14 cellular contexts compared by ENCODE assay signal in the genomic region with DNA sequence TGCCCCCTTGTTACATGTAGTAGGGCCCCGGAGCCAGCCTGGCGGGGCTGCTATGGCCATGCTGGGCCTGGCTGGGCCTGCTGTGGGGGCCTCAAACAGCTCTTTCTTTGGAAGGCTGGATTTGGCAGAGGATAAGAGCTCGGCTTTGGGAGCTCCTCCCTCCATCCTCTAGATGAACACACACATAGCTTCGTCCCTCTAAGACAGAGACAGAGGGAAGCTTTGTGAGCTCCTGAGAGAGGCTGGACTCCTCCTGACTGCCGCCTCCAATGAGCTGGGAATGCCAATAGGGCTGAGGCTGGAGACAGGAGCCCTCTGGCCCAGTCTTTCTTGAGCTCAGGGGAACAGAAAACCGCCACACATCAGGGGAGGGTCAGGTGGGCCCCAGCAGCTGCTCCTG. TPM values are rescaled to one million over a fixed set of nuclear protein-coding genes. Genes with fewer than 3 reads are reported as not detected.
DNase-seq lines count a peak whose midpoint lies in the region; ATAC-seq, FAIRE-seq and TF ChIP-seq lines count a peak whose summit lies in the region.
"Had no signal": no experiment of that assay in that cellular context is flagged by ENCODE, and none has a peak within 500 bp of the region (broad histone marks: within the 10 kb centered on the region; RNA-seq: fewer than 3 reads in every experiment).

No MANE protein-coding gene starts in this region.

- ATAC-seq in HepG2 (peak; percentile 54), right lobe of liver (no peak), heart left ventricle (peak in 3 of 4 donors; percentile 8 to 41 (median 37)), gastrocnemius medialis (no peak)
- ATAC-seq in stimulated activated memory B cell treated with anti-CD40 and anti-IgM and Interleukin-4, amounts not matched to agents 10 μg/mL and 1 μg/mL and 100 μg/mL, for 72 hours = no peak
- ATAC-seq: stimulated activated naive B cell treated with anti-CD40 and anti-IgM and Interleukin-4, amounts not matched to agents 10 μg/mL and 1 μg/mL and 100 μg/mL, for 72 hours had no signal

- H3K36me3 Mint-ChIP-seq in stimulated activated memory B cell treated with anti-CD40 and anti-IgM and Interleukin-4, amounts not matched to agents 10 μg/mL and 1 μg/mL and 100 μg/mL, for 72 hours = peaks cover 15% of the 10 kb centered on the region

- H3K4ac ChIP-seq in neuronal stem cell (ENCODE audit: low read length) = peak overlapping the region; percentile 44

- H3K4me2 ChIP-seq in HepG2 (ENCODE audit: low read depth, low read length) = no peak overlapping the region
- peak overlapping the region; percentile 35 for H3K4me2 ChIP-seq in neuronal stem cell (ENCODE audit: insufficient read depth, low read length, poor library complexity, severe bottlenecking)

- no peaks in the 10 kb centered on the region for H4K20me1 ChIP-seq in HepG2 (ENCODE audit: insufficient read depth, low read length)

- TF ChIP-seq POLR2A in HepG2 (IDR thresholded peaks at IDR 0.05; ENCODE audit: insufficient read depth in 1 of 2, low read depth in 2 of 2, low read length in 2 of 2) = no peak
- TF ChIP-seq POLR2A in right lobe of liver (IDR thresholded peaks at IDR 0.05) = no peak
- TF ChIP-seq POLR2A in heart left ventricle (IDR thresholded peaks at IDR 0.05) = no peak
- TF ChIP-seq POLR2A in gastrocnemius medialis (IDR thresholded peaks at IDR 0.05) = no peak

- peak overlapping the region; percentile 91 for H2BK12ac ChIP-seq in neuronal stem cell (ENCODE audit: low read length)

- peak overlapping the region; percentile 99 for H3K18ac ChIP-seq in neuronal stem cell (ENCODE audit: low read length)

- no peak overlapping the region for H3K4me3 Mint-ChIP-seq in stimulated activated memory B cell treated with anti-CD40 and anti-IgM and Interleukin-4, amounts not matched to agents 10 μg/mL and 1 μg/mL and 100 μg/mL, for 72 hours
- H3K4me3 Mint-ChIP-seq: stimulated activated naive B cell treated with anti-CD40 and anti-IgM and Interleukin-4, amounts not matched to agents 10 μg/mL and 1 μg/mL and 100 μg/mL, for 72 hours had no signal

- H3K27ac ChIP-seq in HepG2 (ENCODE audit: extremely low read length, insufficient read depth, low read length) = no peak overlapping the region
- H3K27ac ChIP-seq in right lobe of liver = no peak overlapping the region
- peak overlapping the region in 2 of 12 donors; percentile 5 to 87 for H3K27ac ChIP-seq in heart left ventricle
- H3K27ac ChIP-seq in neuronal stem cell (replicated peaks; ENCODE audit: low read length) = peak overlapping the region; percentile 80
- no peak overlapping the region for H3K27ac ChIP-seq in gastrocnemius medialis

- H3K9ac ChIP-seq in HepG2 (ENCODE audit: insufficient read depth, low read depth, low read length) (no peak overlapping the region), neuronal stem cell (ENCODE audit: low read depth, low read length, poor library complexity) (peak overlapping the region; percentile 70)

- H3K4me3 ChIP-seq in HepG2 (replicated peaks in 1 of 3; ENCODE audit: insufficient read depth in 1 of 3, low read depth in 2 of 3, low read length in 3 of 3) (no peak overlapping the region), right lobe of liver (no peak overlapping the region), heart left ventricle (no peak overlapping the region), neuronal stem cell (ENCODE audit: low read length in 2 of 2) (no peak overlapping the region), gastrocnemius medialis (no peak overlapping the region)

- H2AK5ac ChIP-seq in neuronal stem cell (ENCODE audit: low read depth, low read length) = peak overlapping the region; percentile 98

- TF ChIP-seq RAD21 in HepG2 (CRISPR knock-in tag; IDR thresholded peaks at IDR 0.05) = no peak

- FAIRE-seq in HepG2 (lab: Jason Lieb, UNC) = no peak
- FAIRE-seq: GM18507 had no signal

- no peaks in the 10 kb centered on the region for H3K79me1 ChIP-seq in neuronal stem cell (ENCODE audit: low read depth, low read length)

- no TSS peak for BruUV-seq in HepG2 (replicated peaks; lab: Mats Ljungman, UMichigan)

- no peaks in the 10 kb centered on the region for H3K79me2 ChIP-seq in HepG2 (ENCODE audit: insufficient read depth, low read length)

- H3K27me3 ChIP-seq in HepG2 (ENCODE audit: control insufficient read depth in 1 of 2, insufficient read depth in 2 of 2, low read length in 2 of 2) (peaks cover 20 to 86% of the 10 kb centered on the region in 2 experiments), right lobe of liver (no peaks in the 10 kb centered on the region), heart left ventricle (no peaks in the 10 kb centered on the region), neuronal stem cell (ENCODE audit: control insufficient read depth in 3 of 3, insufficient read depth in 3 of 3, low read depth in 1 of 3, low read length in 3 of 3) (no peaks in the 10 kb centered on the region), gastrocnemius medialis (no peaks in the 10 kb centered on the region)

- no peaks in the 10 kb centered on the region for H3K9me3 Mint-ChIP-seq in stimulated activated memory B cell treated with anti-CD40 and anti-IgM and Interleukin-4, amounts not matched to agents 10 μg/mL and 1 μg/mL and 100 μg/mL, for 72 hours
- H3K9me3 Mint-ChIP-seq: stimulated activated naive B cell treated with anti-CD40 and anti-IgM and Interleukin-4, amounts not matched to agents 10 μg/mL and 1 μg/mL and 100 μg/mL, for 72 hours had no signal

- TF ChIP-seq CTCF in HepG2 (CRISPR knock-in tag; IDR thresholded peaks at IDR 0.05) (no peak), right lobe of liver (IDR thresholded peaks at IDR 0.05) (no peak), heart left ventricle (IDR thresholded peaks at IDR 0.05) (no peak), gastrocnemius medialis (IDR thresholded peaks at IDR 0.05 in 4 of 5, conservative IDR thresholded peaks at IDR 0.05 in 1 of 5) (no peak)

- peak overlapping the region; percentile 95 for H4K91ac ChIP-seq in neuronal stem cell (ENCODE audit: low read depth, low read length, poor library complexity)

- H3K14ac ChIP-seq in neuronal stem cell (ENCODE audit: low read length) = peak overlapping the region; percentile 66

- peak overlapping the region; percentile 77 for H4K8ac ChIP-seq in neuronal stem cell (ENCODE audit: low read depth, low read length)

- H3K27ac Mint-ChIP-seq in stimulated activated memory B cell treated with anti-CD40 and anti-IgM and Interleukin-4, amounts not matched to agents 10 μg/mL and 1 μg/mL and 100 μg/mL, for 72 hours = no peak overlapping the region
- H3K27ac Mint-ChIP-seq: stimulated activated naive B cell treated with anti-CD40 and anti-IgM and Interleukin-4, amounts not matched to agents 10 μg/mL and 1 μg/mL and 100 μg/mL, for 72 hours had no signal

- POLR2A ChIA-PET in HepG2 (lab: Yijun Ruan, JAX) = interaction anchor here (1.0 to 1.2 kb wide), 2 partner anchors 41 to 87 kb away, joined by 3 read pairs; no protein-coding TSS in a partner anchor

- no peak for DNase-seq in HepG2 (ENCODE audit: low spot score)
- no peak for DNase-seq in right lobe of liver
- no peak for DNase-seq in heart left ventricle
- DNase-seq in neuronal stem cell (ENCODE audit: low spot score) = peak; percentile 47
- DNase-seq in kidney glomerular epithelial cell (lab: John Stamatoyannopoulos, UW) = no peak
- DNase-seq in SK-N-DZ (ENCODE audit: low spot score) = no peak
- no peak for DNase-seq in gastrocnemius medialis
- DNase-seq: activated CD4-positive, alpha-beta T cell treated with anti-CD3 and anti-CD28 coated beads, Interleukin-2, amount 50 U/mL, for 1 hour; activated naive CD4-positive, alpha-beta T cell treated with Interleukin-2 at 50 U/mL for 16 hours; NCI-H774; stimulated activated CD4-positive, alpha-beta T cell treated with anti-CD3 and anti-CD28 coated beads, Interleukin-1b, Interleukin-23, amount 100 ng/mL, for 48 hours; stimulated activated naive B cell treated with anti-CD40 and anti-IgM and Interleukin-4, amounts not matched to agents 10 μg/mL and 1 μg/mL and 100 μg/mL, for 72 hours had no signal

- H3K27me3 Mint-ChIP-seq in stimulated activated memory B cell treated with anti-CD40 and anti-IgM and Interleukin-4, amounts not matched to agents 10 μg/mL and 1 μg/mL and 100 μg/mL, for 72 hours = no peaks in the 10 kb centered on the region
- H3K27me3 Mint-ChIP-seq: stimulated activated naive B cell treated with anti-CD40 and anti-IgM and Interleukin-4, amounts not matched to agents 10 μg/mL and 1 μg/mL and 100 μg/mL, for 72 hours had no signal

- peak overlapping the region; percentile 89 for H2BK5ac ChIP-seq in neuronal stem cell (ENCODE audit: low read length)

- intact Hi-C loops in HepG2 (cut with micrococcal nuclease; ENCODE audit: unreplicated experiment) (no loop called here), right lobe of liver (cut with DNase I) (no loop called here), heart left ventricle (cut with DNase I) (no loop called here), gastrocnemius medialis (cut with DNase I; ENCODE audit: low total_unique reads) (no loop called here)

- in situ Hi-C loops in HepG2 (cut with HindIII; ENCODE audit: extremely low pct_ligation_motif_present, low pct_unique_long_range_greater_than_20kb) = no loop called here
- in situ Hi-C loops in gastrocnemius medialis (cut with MboI; ENCODE audit: low sequenced_read_pairs in 4 of 4) = no loop called here

- H3K36me3 ChIP-seq in HepG2 (replicated peaks in 1 of 2; ENCODE audit: control insufficient read depth in 1 of 2, insufficient read depth in 2 of 2, low read length in 2 of 2) (no peaks in the 10 kb centered on the region), right lobe of liver (no peaks in the 10 kb centered on the region), heart left ventricle (no peaks in the 10 kb centered on the region), neuronal stem cell (replicated peaks in 1 of 2; ENCODE audit: control insufficient read depth in 2 of 2, insufficient read depth in 2 of 2, low read length in 2 of 2) (peaks cover 3 to 16% of the 10 kb centered on the region in 2 donors), gastrocnemius medialis (no peaks in the 10 kb centered on the region)

- H3K4me1 Mint-ChIP-seq in stimulated activated memory B cell treated with anti-CD40 and anti-IgM and Interleukin-4, amounts not matched to agents 10 μg/mL and 1 μg/mL and 100 μg/mL, for 72 hours = no peaks in the 10 kb centered on the region
- H3K4me1 Mint-ChIP-seq: stimulated activated naive B cell treated with anti-CD40 and anti-IgM and Interleukin-4, amounts not matched to agents 10 μg/mL and 1 μg/mL and 100 μg/mL, for 72 hours had no signal

- H3K4me1 ChIP-seq in HepG2 (ENCODE audit: insufficient read depth, low read length) = peaks cover 21% of the 10 kb centered on the region
- H3K4me1 ChIP-seq in right lobe of liver = no peaks in the 10 kb centered on the region
- peaks cover 0 to 7% (median 0%) of the 10 kb centered on the region in 12 donors for H3K4me1 ChIP-seq in heart left ventricle
- H3K4me1 ChIP-seq in neuronal stem cell (ENCODE audit: control insufficient read depth in 2 of 2, insufficient read depth in 1 of 2, low read depth in 1 of 2, low read length in 2 of 2) = peaks cover 11 to 24% of the 10 kb centered on the region in 2 donors
- H3K4me1 ChIP-seq in gastrocnemius medialis = no peaks in the 10 kb centered on the region

- H3K9me3 ChIP-seq in HepG2 (ENCODE audit: low read length) (no peaks in the 10 kb centered on the region), right lobe of liver (no peaks in the 10 kb centered on the region), heart left ventricle (no peaks in the 10 kb centered on the region), neuronal stem cell (replicated peaks in 1 of 2; ENCODE audit: control insufficient read depth in 2 of 2, insufficient read depth in 1 of 2, low read depth in 1 of 2, low read length in 2 of 2) (no peaks in the 10 kb centered on the region), gastrocnemius medialis (no peaks in the 10 kb centered on the region)

- peak overlapping the region; percentile 66 for H2BK120ac ChIP-seq in neuronal stem cell (ENCODE audit: low read depth, low read length)

- 5% methylated on average over 5 of the region's 6 CpGs for WGBS in HepG2 (ENCODE audit: low lambda C conversion rate)
- WGBS in right lobe of liver (ENCODE audit: insufficient coverage, low coverage, low lambda C conversion rate, missing lambda C conversion rate) = no CpG with 5 or more reads among the region's 6 CpGs
- 72 to 83% (median 81%) methylated on average over 2 to 6 of the region's 6 CpGs for WGBS in heart left ventricle, 4 donors
- WGBS in neuronal stem cell (ENCODE audit: extremely low coverage in 2 of 2, insufficient read length in 2 of 2, insufficient replicate concordance in 1 of 2), 2 donors = no CpG with 5 or more reads among the region's 6 CpGs

- no peak overlapping the region for H2AFZ ChIP-seq in HepG2 (ENCODE audit: low read length)
- no peak overlapping the region for H2AFZ ChIP-seq in neuronal stem cell (ENCODE audit: low read length)

- CTCF ChIA-PET in HepG2 (lab: Yijun Ruan, JAX; ENCODE audit: low intra/inter-chr PET ratio, low total read pairs) = interaction anchor here (1.6 kb wide), 1 partner anchor 94 kb away, joined by 5 read pairs; no protein-coding TSS in a partner anchor

- peak overlapping the region; percentile 74 for H3K23ac ChIP-seq in neuronal stem cell (ENCODE audit: low read depth, low read length, poor library complexity)

- TF ChIP-seq EP300 in HepG2 (IDR thresholded peaks at IDR 0.05; ENCODE audit: low read depth in 2 of 2, low read length in 2 of 2) (no peak), HepG2 (CRISPR knock-in tag; IDR thresholded peaks at IDR 0.05; ENCODE audit: borderline replicate concordance) (no peak)

- peak overlapping the region; percentile 56 for H2BK15ac ChIP-seq in neuronal stem cell (ENCODE audit: low read length)

RNA-seq across cellular contexts. Expression of gene CDC42EP4, which starts 37.3 kb away (rescaled TPM):
- 54.0 and 55.0 TPM in 2 replicates for total RNA-seq in HepG2 (2016; rRNA removed; fragmentation: Illumina TruSeq; extraction: Trizol)
- total RNA-seq in HepG2 (2016; cell fraction: cytosol; rRNA removed; fragmentation: Illumina TruSeq; extraction: Trizol; ENCODE audit: low read depth) = 13.5 and 14.9 TPM in 2 replicates
- total RNA-seq in HepG2 (2016; cell fraction: insoluble cytoplasmic fraction; rRNA removed; fragmentation: Illumina TruSeq; extraction: Trizol) = 45.9 and 55.1 TPM in 2 replicates
- 45.7 and 51.9 TPM in 2 replicates for total RNA-seq in HepG2 (2016; cell fraction: membrane; rRNA removed; fragmentation: Illumina TruSeq; extraction: Trizol)
- 34.9 and 36.1 TPM in 2 replicates for total RNA-seq in HepG2 (2016; cell fraction: nucleus; rRNA removed; fragmentation: Illumina TruSeq; extraction: Trizol)
- polyA plus RNA-seq in HepG2 (2011; rRNA removed) = 19.0 and 21.7 TPM in 2 replicates
- 16.2 and 20.1 TPM in 2 replicates for polyA plus RNA-seq in HepG2 (2011; cell fraction: cytosol; rRNA removed)
- 18.6 and 24.3 TPM in 2 replicates for polyA plus RNA-seq in HepG2 (2011; cell fraction: nucleus; rRNA removed)
- 18.4 and 22.4 TPM in 2 replicates for polyA plus RNA-seq in HepG2 (2012)
- 11.7 and 14.2 TPM in 2 replicates for polyA plus RNA-seq in HepG2 (2016; cell fraction: cytosol; fragmentation: Illumina TruSeq; extraction: Trizol; ENCODE audit: low read depth)
- polyA plus RNA-seq in HepG2 (2016; cell fraction: insoluble cytoplasmic fraction; fragmentation: Illumina TruSeq; extraction: Trizol; ENCODE audit: low read depth) = 58.7 and 66.8 TPM in 2 replicates
- polyA plus RNA-seq in HepG2 (2016; cell fraction: membrane; fragmentation: Illumina TruSeq; extraction: Trizol; ENCODE audit: low read depth) = 37.7 and 41.8 TPM in 2 replicates
- polyA plus RNA-seq in HepG2 (2016; cell fraction: nucleus; fragmentation: Illumina TruSeq; extraction: Trizol; ENCODE audit: insufficient read depth, low read depth) = 41.4 and 43.9 TPM in 2 replicates
- polyA minus RNA-seq in HepG2 (2011; rRNA and poly(A)+ RNA removed; ENCODE audit: low replicate concordance) = 68.4 and 91.9 TPM in 2 replicates
- 25.3 and 26.4 TPM in 2 replicates for polyA minus RNA-seq in HepG2 (2011; cell fraction: cytosol; rRNA and poly(A)+ RNA removed)
- polyA minus RNA-seq in HepG2 (2011; cell fraction: nucleus; rRNA and poly(A)+ RNA removed) = 32.3 and 36.9 TPM in 2 replicates
- total RNA-seq in right lobe of liver = 10 to 100 TPM; 27.5 to 34.9 (median 30.9) TPM
- total RNA-seq in heart left ventricle = 100 to 1,000 TPM in 1 of 9 donors, 10 to 100 TPM in 8; 21.8 to 103 (median 37.5) TPM
- 10 to 100 TPM; 18.6 to 65.3 TPM for polyA plus RNA-seq in heart left ventricle
- 23.5 TPM for polyA plus RNA-seq in neuronal stem cell (2013, experiment 1 of 2)
- polyA plus RNA-seq in neuronal stem cell (2013, experiment 2 of 2) = 23.9 TPM
- 54.4 and 60.4 TPM in 2 replicates for polyA plus RNA-seq in SK-N-DZ (2014; cell fraction: cytosol; rRNA removed)
- 19.4 and 26.2 TPM in 2 replicates for polyA plus RNA-seq in SK-N-DZ (2014; cell fraction: nucleus; rRNA removed)
- 10 to 100 TPM; 35.8 to 57.0 (median 47.1) TPM for total RNA-seq in gastrocnemius medialis

Comparison
In these comparisons a context has a peak if more than half of its experiments do, and no peak if none do; other contexts are left out.
1. ATAC-seq: peak in HepG2 (single experiment) and heart left ventricle (3 of 4); none in right lobe of liver (0 of 4), stimulated activated memory B cell treated with anti-CD40 and anti-IgM and Interleukin-4, amounts not matched to agents 10 μg/mL and 1 μg/mL and 100 μg/mL, for 72 hours (single experiment) and gastrocnemius medialis (0 of 2).